In the genomic region with DNA sequence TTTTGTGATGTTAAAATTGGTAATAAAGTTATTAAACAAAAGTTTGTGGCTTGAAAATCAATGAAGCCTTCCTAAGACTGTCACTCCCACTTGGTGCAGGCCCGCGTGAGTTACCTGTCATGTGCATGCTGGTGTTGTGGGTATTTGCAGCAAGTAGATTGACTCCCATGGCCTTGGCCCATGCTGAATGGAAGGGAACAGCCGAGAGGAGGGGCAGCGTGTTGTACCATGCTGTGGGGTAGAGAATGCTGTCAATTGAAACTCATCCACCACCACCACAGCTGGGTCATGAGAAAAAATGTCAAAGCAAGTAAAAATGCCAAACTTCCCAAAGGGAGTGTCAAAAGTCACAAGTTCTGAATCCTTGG, we compare ENCODE assay signal across 1 cellular context.
TF ChIP-seq lines count a peak whose summit lies in the region.

No MANE protein-coding gene starts in this region.

TF ChIP-seq in IMR-90, 13 proteins besides CTCF, POLR2A, EP300 and RAD21:
- TF ChIP-seq MAFK (IDR thresholded peaks at IDR 0.05; ENCODE audit: low read depth, low read length) (no peak), MXI1 (IDR thresholded peaks at IDR 0.05; ENCODE audit: borderline replicate concordance, low read depth, low read length) (no peak), BHLHE40 (IDR thresholded peaks at IDR 0.05; ENCODE audit: low read depth, low read length) (no peak), MAZ (IDR thresholded peaks at IDR 0.05; ENCODE audit: borderline replicate concordance, low read depth, low read length) (no peak), RFX5 (IDR thresholded peaks at IDR 0.05; ENCODE audit: low read depth, low read length) (no peak), NFE2L2 (IDR thresholded peaks at IDR 0.05; ENCODE audit: low read depth, low read length) (no peak), FOS (IDR thresholded peaks at IDR 0.05; ENCODE audit: low read depth, low read length) (no peak)
- TF ChIP-seq, protein P1, sequence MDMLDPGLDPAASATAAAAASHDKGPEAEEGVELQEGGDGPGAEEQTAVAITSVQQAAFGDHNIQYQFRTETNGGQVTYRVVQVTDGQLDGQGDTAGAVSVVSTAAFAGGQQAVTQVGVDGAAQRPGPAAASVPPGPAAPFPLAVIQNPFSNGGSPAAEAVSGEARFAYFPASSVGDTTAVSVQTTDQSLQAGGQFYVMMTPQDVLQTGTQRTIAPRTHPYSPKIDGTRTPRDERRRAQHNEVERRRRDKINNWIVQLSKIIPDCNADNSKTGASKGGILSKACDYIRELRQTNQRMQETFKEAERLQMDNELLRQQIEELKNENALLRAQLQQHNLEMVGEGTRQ (IDR thresholded peaks at IDR 0.05; ENCODE audit: low read depth, low read length) = no peak
